Comparison of ENCODE assay signal across 16 cellular contexts in genomic region chr7:44288381-44288685, GRCh38. TPM values are rescaled to one million over a fixed set of nuclear protein-coding genes. Genes with fewer than 3 reads are reported as not detected.
"Had no signal": no experiment of that assay in that cellular context is flagged by ENCODE, and none has a peak within 500 bp of the region (broad histone marks: within the 10 kb centered on the region; RNA-seq: fewer than 3 reads in every experiment).

No MANE protein-coding gene starts in this region.

- H3K36me3 Mint-ChIP-seq: natural killer cell had no signal

- H3K9me3 ChIP-seq: breast epithelium, gastrocnemius medialis, heart left ventricle, lower lobe of right lung, prostate gland had no signal

- H3K27ac Mint-ChIP-seq: activated CD8-positive, alpha-beta T cell treated with anti-CD3 and anti-CD28 coated beads, Interleukin-2, amount 10 ng/mL, durations not matched to agents 7 days and 5 days; natural killer cell; T-helper 2 cell treated with Interferon-gamma antibody and Interleukin-4, amounts not matched to agents 5 μg/mL and 100 μg/mL, for 36 hours had no signal

- ATAC-seq: activated CD8-positive, alpha-beta T cell treated with anti-CD3 and anti-CD28 coated beads, Interleukin-2, amount 10 ng/mL, durations not matched to agents 7 days and 5 days; esophagus mucosa; gastrocnemius medialis; heart left ventricle; lower lobe of right lung; natural killer cell; right cardiac atrium; stimulated activated naive CD8-positive, alpha-beta T cell treated with anti-CD3 and anti-CD28 coated beads, Interleukin-15, amount 100 ng/mL, for 72 hours had no signal

- H3K4me3 Mint-ChIP-seq: activated CD8-positive, alpha-beta T cell treated with anti-CD3 and anti-CD28 coated beads, Interleukin-2, amount 10 ng/mL, durations not matched to agents 7 days and 5 days; natural killer cell; stimulated activated naive CD8-positive, alpha-beta T cell treated with anti-CD3 and anti-CD28 coated beads, Interleukin-15, amount 100 ng/mL, for 72 hours; T-helper 2 cell treated with Interferon-gamma antibody and Interleukin-4, amounts not matched to agents 5 μg/mL and 100 μg/mL, for 36 hours had no signal

- DNase-seq: activated CD4-positive, alpha-beta T cell treated with anti-CD3 and anti-CD28 coated beads for 48 hours; activated CD8-positive, alpha-beta memory T cell treated with anti-CD3 and anti-CD28 coated beads, Interleukin-2, amount 50 U/mL, for 4 hours; activated CD8-positive, alpha-beta T cell treated with anti-CD3 and anti-CD28 coated beads, Interleukin-2, amount 10 ng/mL, durations not matched to agents 7 days and 5 days; cerebellar nuclear complex; cortex of kidney had no signal

- H3K36me3 ChIP-seq: breast epithelium, gastrocnemius medialis, heart left ventricle, lower lobe of right lung, prostate gland had no signal

- H3K27me3 ChIP-seq: gastrocnemius medialis, heart left ventricle had no signal

- H3K4me1 ChIP-seq: breast epithelium, prostate gland had no signal

- H3K9me3 Mint-ChIP-seq: natural killer cell; stimulated activated naive CD8-positive, alpha-beta T cell treated with anti-CD3 and anti-CD28 coated beads, Interleukin-15, amount 100 ng/mL, for 72 hours; T-helper 2 cell treated with Interferon-gamma antibody and Interleukin-4, amounts not matched to agents 5 μg/mL and 100 μg/mL, for 36 hours had no signal

- H3K4me1 Mint-ChIP-seq: natural killer cell; stimulated activated naive CD8-positive, alpha-beta T cell treated with anti-CD3 and anti-CD28 coated beads, Interleukin-15, amount 100 ng/mL, for 72 hours had no signal

- H3K27ac ChIP-seq: breast epithelium, lower lobe of right lung, prostate gland, SK-N-MC had no signal

- H3K4me3 ChIP-seq: breast epithelium, gastrocnemius medialis, heart left ventricle, lower lobe of right lung, prostate gland, SK-N-MC had no signal

RNA-seq across cellular contexts. Expression of gene CAMK2B, which starts 37.1 kb away (rescaled TPM):
- total RNA-seq: activated CD8-positive, alpha-beta T cell treated with anti-CD3 and anti-CD28 coated beads, Interleukin-2, amount 10 ng/mL, durations not matched to agents 7 days and 5 days had no signal
